ENCODE assay signal across 24 cellular contexts in genomic region chr7:43843276-43843675, GRCh38.
"Had no signal": no experiment of that assay in that cellular context is flagged by ENCODE, and none has a peak within 500 bp of the region (broad histone marks: within the 10 kb centered on the region; RNA-seq: fewer than 3 reads in every experiment).

No MANE protein-coding gene starts in this region.

- H3K4me1 ChIP-seq: colonic mucosa, foreskin keratinocyte had no signal

- H3K27me3 ChIP-seq: colonic mucosa, dorsolateral prefrontal cortex, esophagus muscularis mucosa, esophagus squamous epithelium, gastroesophageal sphincter, hepatocyte had no signal

- DNase-seq: colonic mucosa; cortex of kidney; dermis blood vessel endothelial cell; dorsolateral prefrontal cortex; effector CD4-positive, alpha-beta T cell; effector CD8-positive, alpha-beta T cell; effector memory CD4-positive, alpha-beta T cell; effector memory CD8-positive, alpha-beta T cell; endodermal cell; erythroblast; esophagus squamous epithelium; foreskin fibroblast; foreskin keratinocyte; foreskin melanocyte; glutamatergic neuron; head of caudate nucleus; heart left ventricle; heart right ventricle had no signal

- H3K4me3 ChIP-seq: colonic mucosa, coronary artery, dorsolateral prefrontal cortex, esophagus muscularis mucosa, esophagus squamous epithelium, gastroesophageal sphincter, heart left ventricle, heart right ventricle, hepatocyte had no signal

- H3K36me3 ChIP-seq: colonic mucosa, esophagus muscularis mucosa, esophagus squamous epithelium, gastroesophageal sphincter, heart left ventricle, heart right ventricle had no signal

- H3K27ac ChIP-seq: colonic mucosa, coronary artery, dorsolateral prefrontal cortex, epithelial cell of prostate, esophagus muscularis mucosa, esophagus squamous epithelium, foreskin keratinocyte, gastroesophageal sphincter, heart left ventricle, heart right ventricle, hepatocyte had no signal

- H3K9me3 ChIP-seq: colonic mucosa, esophagus muscularis mucosa, esophagus squamous epithelium, gastroesophageal sphincter, heart left ventricle, heart right ventricle had no signal

- ATAC-seq: effector memory CD8-positive, alpha-beta T cell; esophagus mucosa; foreskin keratinocyte; gastroesophageal sphincter; heart left ventricle; heart right ventricle had no signal
